ENCODE assay signal across 12 cellular contexts in genomic region chr9:134661791-134662142, GRCh38. TPM values are rescaled to one million over a fixed set of nuclear protein-coding genes. Genes with fewer than 3 reads are reported as not detected.
DNase-seq lines count a peak whose midpoint lies in the region; TF ChIP-seq lines count a peak whose summit lies in the region.
"Had no signal": no experiment of that assay in that cellular context is flagged by ENCODE, and none has a peak within 500 bp of the region (broad histone marks: within the 10 kb centered on the region; RNA-seq: fewer than 3 reads in every experiment).

No MANE protein-coding gene starts in this region.

- H3K4me1 ChIP-seq in SK-N-SH (ENCODE audit: control insufficient read depth in 1 of 2, insufficient read depth in 2 of 2, low read depth in 1 of 2, low read length in 1 of 2) (peaks cover 33 to 40% of the 10 kb centered on the region in 2 experiments), cardiac muscle cell (ENCODE audit: low read depth) (peaks cover 56% of the 10 kb centered on the region), ovary (ENCODE audit: insufficient read depth) (peaks cover 26% of the 10 kb centered on the region)

- peaks cover 0 to 33% of the 10 kb centered on the region in 2 experiments for H3K36me3 ChIP-seq in SK-N-SH (replicated peaks in 1 of 2; ENCODE audit: control insufficient read depth in 1 of 2, insufficient read depth in 2 of 2, low read length in 1 of 2)
- no peaks in the 10 kb centered on the region for H3K36me3 ChIP-seq in cardiac muscle cell
- H3K36me3 ChIP-seq in ovary: no peaks in the 10 kb centered on the region

- CTCF ChIA-PET in AG04449 (lab: Yijun Ruan, JAX): interaction anchor here (0.8 to 3.2 kb wide), 12 partner anchors 9 to 213 kb away, joined by 3 to 20 read pairs (median 4); no protein-coding TSS in a partner anchor
- CTCF ChIA-PET in SK-N-SH (lab: Yijun Ruan, JAX): interaction anchor here (0.6 to 4.4 kb wide), 10 partner anchors 12 to 214 kb away, joined by 3 to 24 read pairs (median 6); no protein-coding TSS in a partner anchor

- H3K4me2 ChIP-seq in SK-N-SH: peak overlapping the region; percentile 72

- H3K27me3 ChIP-seq in SK-N-SH (ENCODE audit: insufficient read depth): no peaks in the 10 kb centered on the region
- H3K27me3 ChIP-seq in cardiac muscle cell: no peaks in the 10 kb centered on the region
- H3K27me3 ChIP-seq in ovary: no peaks in the 10 kb centered on the region

- H2AFZ ChIP-seq in SK-N-SH (ENCODE audit: low read depth): no peak overlapping the region

- TF ChIP-seq EP300 in SK-N-SH (IDR thresholded peaks at IDR 0.05; ENCODE audit: borderline replicate concordance in 1 of 2, low read depth in 1 of 2, low read length in 1 of 2) (no peak), ovary (IDR thresholded peaks at IDR 0.05) (no peak)

- 17% methylated on average over 11 of the region's 11 CpGs for WGBS in SK-N-SH (ENCODE audit: low lambda C conversion rate)
- 59 to 65% (median 60%) methylated on average over 11 of the region's 11 CpGs for WGBS in ovary, 3 donors

- peaks cover 82% of the 10 kb centered on the region for H3K79me2 ChIP-seq in SK-N-SH (ENCODE audit: insufficient read depth)

- H3F3A ChIP-seq in SK-N-SH (replicated peaks; ENCODE audit: insufficient read depth): peaks cover 74% of the 10 kb centered on the region

- H3K9ac ChIP-seq in SK-N-SH: peak overlapping the region; percentile 67; the same call in 1 of the 2 replicates

- TF ChIP-seq RAD21 in SK-N-SH (IDR thresholded peaks at IDR 0.05; ENCODE audit: low read length): no peak

- POLR2A ChIA-PET in AG04449 (lab: Yijun Ruan, JAX) (interaction anchor here (0.5 to 3.5 kb wide), 9 partner anchors 10 to 109 kb away, joined by 3 to 23 read pairs (median 5); no protein-coding TSS in a partner anchor), SK-N-SH (lab: Yijun Ruan, JAX) (no interaction called here)

- intact Hi-C loops in ovary (cut with DNase I): no loop called here

- no peak for TF ChIP-seq CTCF in AG04449 (IDR thresholded peaks at IDR 0.05; ENCODE audit: insufficient read depth, low read length, missing control alignments)
- no peak for TF ChIP-seq CTCF in SK-N-SH (IDR thresholded peaks at IDR 0.05)
- TF ChIP-seq CTCF in cardiac muscle cell (IDR thresholded peaks at IDR 0.05; ENCODE audit: low read depth, low read length): no peak
- no peak for TF ChIP-seq CTCF in ovary (IDR thresholded peaks at IDR 0.05)

- 0 out of 2 replicates have a peak overlapping the region, but pooled peaks have one; percentile 12 for H3K4me3 ChIP-seq in AG04449 (ENCODE audit: low read depth, low read length)
- H3K4me3 ChIP-seq in SK-N-SH (ENCODE audit: low read depth in 2 of 2, low read length in 1 of 2): no peak overlapping the region; a peak in 1 of 4 replicates
- no peak overlapping the region for H3K4me3 ChIP-seq in cardiac muscle cell
- H3K4me3 ChIP-seq in ovary: no peak overlapping the region

- no peaks in the 10 kb centered on the region for H3K9me2 ChIP-seq in SK-N-SH

- DNase-seq in AG04449 (ENCODE audit: low read depth, low spot score): no peak
- peak; percentile 62 for DNase-seq in SK-N-SH
- DNase-seq in cardiac muscle cell (ENCODE audit: low read depth in 1 of 2, low spot score in 1 of 2): no peak
- DNase-seq in ovary: peak in 3 of 5 donors; percentile 24 to 50 (median 50)
- DNase-seq in effector CD4-positive, alpha-beta T cell: no peak
- no peak for DNase-seq in HPDE6-E6E7 (ENCODE audit: extremely low spot score)
- DNase-seq in inferior parietal cortex (ENCODE audit: extremely low spot score): no peak
- no peak for DNase-seq in SIG-M5 (lab: John Stamatoyannopoulos, UW)
- DNase-seq: activated CD8-positive, alpha-beta memory T cell treated with anti-CD3 and anti-CD28 coated beads, Interleukin-2, amount 50 U/mL, for 4 hours; naive thymus-derived CD4-positive, alpha-beta T cell; stimulated activated naive CD8-positive, alpha-beta T cell treated with anti-CD3 and anti-CD28 coated beads, Interleukin-15, Interleukin-2, amounts not matched to agents 100 U/mL and 50 U/mL, for 24 hours had no signal

- H4K20me1 ChIP-seq in SK-N-SH (ENCODE audit: insufficient read depth): peaks cover 91% of the 10 kb centered on the region

- no peaks in the 10 kb centered on the region for H3K9me3 ChIP-seq in SK-N-SH
- H3K9me3 ChIP-seq in cardiac muscle cell (ENCODE audit: low read depth): no peaks in the 10 kb centered on the region
- no peaks in the 10 kb centered on the region for H3K9me3 ChIP-seq in ovary

- peak overlapping the region; percentile 92 to 97 for H3K27ac ChIP-seq in SK-N-SH (ENCODE audit: low read depth in 2 of 2, low read length in 1 of 2)
- peak overlapping the region; percentile 99 for H3K27ac ChIP-seq in cardiac muscle cell
- no peak overlapping the region for H3K27ac ChIP-seq in ovary

- TF ChIP-seq POLR2A in ovary (IDR thresholded peaks at IDR 0.05): no peak

TF ChIP-seq in SK-N-SH, 30 proteins besides CTCF, POLR2A, EP300 and RAD21:
- TF ChIP-seq SIN3A (IDR thresholded peaks at IDR 0.05; ENCODE audit: borderline replicate concordance, low read depth, low read length) (no peak), MAX (IDR thresholded peaks at IDR 0.05; ENCODE audit: low read depth) (0 out of 2 replicates have a peak, but pooled peaks have one; percentile 25)

RNA-seq across cellular contexts. Expression of gene COL5A1, which starts 20.2 kb away (rescaled TPM):
- 26.4 and 73.8 TPM in 2 replicates for polyA plus RNA-seq in SK-N-SH (2012; rRNA removed)
- 37.9 and 52.7 TPM in 2 replicates for polyA plus RNA-seq in SK-N-SH (2012; cell fraction: cytosol; rRNA removed)
- 131 and 166 TPM in 2 replicates for polyA plus RNA-seq in SK-N-SH (2012; cell fraction: nucleus; rRNA removed)
- 75.5 and 129 TPM in 2 replicates for total RNA-seq in cardiac muscle cell
- polyA plus RNA-seq in cardiac muscle cell: 34.5 and 50.7 TPM in 2 replicates
- 100 to 1,000 TPM in 1 of 7 donors, 10 to 100 TPM in 6; 28.1 to 117 (median 58.6) TPM for total RNA-seq in ovary
- 10 to 100 TPM; 37.4 to 54.6 TPM for polyA plus RNA-seq in ovary
- total RNA-seq: B cell had no signal
- polyA plus RNA-seq: naive thymus-derived CD4-positive, alpha-beta T cell had no signal

Comparison
In these comparisons a context has a peak if more than half of its experiments do, and no peak if none do; other contexts are left out.
1. DNase-seq: peak in SK-N-SH (single experiment) and ovary (3 of 5); none in AG04449 (single experiment), cardiac muscle cell (0 of 2), effector CD4-positive, alpha-beta T cell (single experiment), HPDE6-E6E7 (single experiment), inferior parietal cortex (single experiment) and SIG-M5 (single experiment).
2. H3K27ac ChIP-seq: peak in SK-N-SH (2 of 2) and cardiac muscle cell (single experiment); none in ovary (0 of 2).